11 cellular contexts compared by ENCODE assay signal in genomic region chr4:83261307-83261706, GRCh38. TPM values are rescaled to one million over a fixed set of nuclear protein-coding genes. Genes with fewer than 3 reads are reported as not detected.
DNase-seq lines count a peak whose midpoint lies in the region; ATAC-seq and TF ChIP-seq lines count a peak whose summit lies in the region.
"Had no signal": no experiment of that assay in that cellular context is flagged by ENCODE, and none has a peak within 500 bp of the region (broad histone marks: within the 10 kb centered on the region; RNA-seq: fewer than 3 reads in every experiment).

No MANE protein-coding gene starts in this region.

- TF ChIP-seq CTCF in neural crest cell (conservative IDR thresholded peaks at IDR 0.05) = no peak
- TF ChIP-seq CTCF in transverse colon (IDR thresholded peaks at IDR 0.05) = peak in 3 of 5 experiments; percentile 9 to 40 (median 15)
- no peak for TF ChIP-seq CTCF in dorsolateral prefrontal cortex (IDR thresholded peaks at IDR 0.05 in 54 of 56, conservative IDR thresholded peaks at IDR 0.05 in 2 of 56; ENCODE audit: low read depth in 1 of 56, partially characterized antibody in 56 of 56)

- in situ Hi-C loops in transverse colon (cut with MboI; ENCODE audit: low pct_ligation_motif_present in 1 of 4, low pct_unique_long_range_greater_than_20kb in 1 of 4, low sequenced_read_pairs in 3 of 4) = loop anchor here in 3 of 4 donors (10.0 to 25.0 kb wide), 4 partner anchors 174 to 799 kb away; partner anchors contain the start of gene THAP9 (in 1 of the 3)

- no peaks in the 10 kb centered on the region for H3K9me3 Mint-ChIP-seq in activated T-helper 1 cell treated with anti-CD3 and anti-CD28 coated beads, Interleukin-12 subunit alpha, Interleukin-12 subunit beta, Interleukin-2, Interleukin-4 antibody, amounts not matched to agents 30 ng/mL and 10 ng/mL and 1 ng/mL, durations not matched to agents 14 hours and 24 hours and 36 hours
- H3K9me3 Mint-ChIP-seq in memory B cell = no peaks in the 10 kb centered on the region
- no peaks in the 10 kb centered on the region for H3K9me3 Mint-ChIP-seq in neural crest cell
- H3K9me3 Mint-ChIP-seq: CD4-positive, CD25-positive, alpha-beta regulatory T cell had no signal

- no peak for TF ChIP-seq POLR2A in transverse colon (IDR thresholded peaks at IDR 0.05)

- no peaks in the 10 kb centered on the region for H3K27me3 Mint-ChIP-seq in activated T-helper 1 cell treated with anti-CD3 and anti-CD28 coated beads, Interleukin-12 subunit alpha, Interleukin-12 subunit beta, Interleukin-2, Interleukin-4 antibody, amounts not matched to agents 30 ng/mL and 10 ng/mL and 1 ng/mL, durations not matched to agents 14 hours and 24 hours and 36 hours (ENCODE audit: insufficient read depth)
- H3K27me3 Mint-ChIP-seq in memory B cell (no peaks in the 10 kb centered on the region), neural crest cell (ENCODE audit: low read depth) (no peaks in the 10 kb centered on the region)
- H3K27me3 Mint-ChIP-seq: CD4-positive, CD25-positive, alpha-beta regulatory T cell had no signal

- H3K36me3 ChIP-seq in transverse colon = no peaks in the 10 kb centered on the region

- H3K4me3 ChIP-seq in transverse colon (no peak overlapping the region), dorsolateral prefrontal cortex (no peak overlapping the region)
- H3K4me3 ChIP-seq: BLaER1 treated with 17β-estradiol and CSF1 and Interleukin-3, amounts not matched to agents 10 nM and 100 nM; GM23248 had no signal

- peak overlapping the region; percentile 73 for H3K27ac Mint-ChIP-seq in activated T-helper 1 cell treated with anti-CD3 and anti-CD28 coated beads, Interleukin-12 subunit alpha, Interleukin-12 subunit beta, Interleukin-2, Interleukin-4 antibody, amounts not matched to agents 30 ng/mL and 10 ng/mL and 1 ng/mL, durations not matched to agents 14 hours and 24 hours and 36 hours
- H3K27ac Mint-ChIP-seq in memory B cell (peak overlapping the region; percentile 18), neural crest cell (ENCODE audit: unreplicated experiment) (peak overlapping the region; percentile 87)
- H3K27ac Mint-ChIP-seq: CD4-positive, CD25-positive, alpha-beta regulatory T cell had no signal

- peaks cover 31% of the 10 kb centered on the region for H3K36me3 Mint-ChIP-seq in activated T-helper 1 cell treated with anti-CD3 and anti-CD28 coated beads, Interleukin-12 subunit alpha, Interleukin-12 subunit beta, Interleukin-2, Interleukin-4 antibody, amounts not matched to agents 30 ng/mL and 10 ng/mL and 1 ng/mL, durations not matched to agents 14 hours and 24 hours and 36 hours (ENCODE audit: low read depth)
- peaks cover 15% of the 10 kb centered on the region for H3K36me3 Mint-ChIP-seq in memory B cell
- H3K36me3 Mint-ChIP-seq in neural crest cell (ENCODE audit: low read depth) = no peaks in the 10 kb centered on the region

- no peak for DNase-seq in activated T-helper 1 cell treated with anti-CD3 and anti-CD28 coated beads, Interleukin-12 subunit alpha, Interleukin-12 subunit beta, Interleukin-2, Interleukin-4 antibody, amounts not matched to agents 30 ng/mL and 10 ng/mL and 1 ng/mL, durations not matched to agents 14 hours and 24 hours and 36 hours (ENCODE audit: low spot score)
- no peak for DNase-seq in memory B cell (ENCODE audit: low spot score in 2 of 2)
- DNase-seq in neural crest cell (ENCODE audit: low read depth, low spot score) = no peak
- peak; percentile 82 for DNase-seq in transverse colon
- no peak for DNase-seq in stimulated activated CD8-positive, alpha-beta memory T cell treated with anti-CD3 and anti-CD28 coated beads, Interleukin-4, amount 100 ng/mL, for 48 hours
- DNase-seq in dorsolateral prefrontal cortex = no peak
- no peak for DNase-seq in HuH-7.5 (ENCODE audit: low spot score)
- DNase-seq: ACHN; CD4-positive, CD25-positive, alpha-beta regulatory T cell; GM23248 had no signal

- H3K27me3 ChIP-seq in transverse colon = no peaks in the 10 kb centered on the region
- no peaks in the 10 kb centered on the region for H3K27me3 ChIP-seq in dorsolateral prefrontal cortex
- H3K27me3 ChIP-seq: BLaER1 treated with 17β-estradiol and CSF1 and Interleukin-3, amounts not matched to agents 10 nM and 100 nM had no signal

- ATAC-seq in memory B cell (ENCODE audit: low read depth) = no peak

- intact Hi-C loops in activated T-helper 1 cell treated with anti-CD3 and anti-CD28 coated beads, Interleukin-12 subunit alpha, Interleukin-12 subunit beta, Interleukin-2, Interleukin-4 antibody, amounts not matched to agents 30 ng/mL and 10 ng/mL and 1 ng/mL, durations not matched to agents 14 hours and 24 hours and 36 hours (cut with micrococcal nuclease) = loop anchor here (2.0 kb wide), 1 partner anchor 19 kb away; no protein-coding TSS in a partner anchor
- intact Hi-C loops in transverse colon (cut with DNase I; ENCODE audit: low total_unique reads) (loop anchor here (10.0 kb wide), 1 partner anchor 187 kb away; no protein-coding TSS in a partner anchor), dorsolateral prefrontal cortex (cut with DNase I) (loop anchor here in 1 of 2 donors (2.0 kb wide), 1 partner anchor 799 kb away; no protein-coding TSS in a partner anchor)

- no peak for TF ChIP-seq EP300 in transverse colon (IDR thresholded peaks at IDR 0.05; ENCODE audit: low read depth)

- H3K4me1 ChIP-seq in transverse colon = peaks cover 10 to 34% (median 30%) of the 10 kb centered on the region in 4 donors

- no peak overlapping the region for H3K4me3 Mint-ChIP-seq in activated T-helper 1 cell treated with anti-CD3 and anti-CD28 coated beads, Interleukin-12 subunit alpha, Interleukin-12 subunit beta, Interleukin-2, Interleukin-4 antibody, amounts not matched to agents 30 ng/mL and 10 ng/mL and 1 ng/mL, durations not matched to agents 14 hours and 24 hours and 36 hours
- H3K4me3 Mint-ChIP-seq in memory B cell = no peak overlapping the region
- H3K4me3 Mint-ChIP-seq in neural crest cell = no peak overlapping the region
- H3K4me3 Mint-ChIP-seq: CD4-positive, CD25-positive, alpha-beta regulatory T cell had no signal

- peak overlapping the region; percentile 68 to 83 (median 74) for H3K27ac ChIP-seq in transverse colon
- no peak overlapping the region for H3K27ac ChIP-seq in dorsolateral prefrontal cortex
- H3K27ac ChIP-seq: BLaER1 treated with 17β-estradiol and CSF1 and Interleukin-3, amounts not matched to agents 10 nM and 100 nM; GM23248 had no signal

- H3K4me1 Mint-ChIP-seq in activated T-helper 1 cell treated with anti-CD3 and anti-CD28 coated beads, Interleukin-12 subunit alpha, Interleukin-12 subunit beta, Interleukin-2, Interleukin-4 antibody, amounts not matched to agents 30 ng/mL and 10 ng/mL and 1 ng/mL, durations not matched to agents 14 hours and 24 hours and 36 hours (ENCODE audit: low read depth) = no peaks in the 10 kb centered on the region
- H3K4me1 Mint-ChIP-seq in memory B cell (peaks cover 24% of the 10 kb centered on the region), neural crest cell (peaks cover 14% of the 10 kb centered on the region)

- no peaks in the 10 kb centered on the region for H3K9me3 ChIP-seq in transverse colon
- H3K9me3 ChIP-seq: BLaER1 treated with 17β-estradiol and CSF1 and Interleukin-3, amounts not matched to agents 10 nM and 100 nM had no signal

- 61 to 80% methylated on average over 1 to 5 of the region's 5 CpGs for WGBS in transverse colon (ENCODE audit: low coverage in 1 of 2), 2 donors

RNA-seq across cellular contexts. Expression of gene COQ2, which starts 23.3 kb away (rescaled TPM):
- 22.5 and 22.6 TPM in 2 replicates for total RNA-seq in activated T-helper 1 cell treated with anti-CD3 and anti-CD28 coated beads, Interleukin-12 subunit alpha, Interleukin-12 subunit beta, Interleukin-2, Interleukin-4 antibody, amounts not matched to agents 30 ng/mL and 10 ng/mL and 1 ng/mL, durations not matched to agents 14 hours and 24 hours and 36 hours
- total RNA-seq in neural crest cell (19.7 and 21.9 TPM in 2 replicates), transverse colon (10 to 100 TPM in 3 of 4 donors, under 1 TPM in 1; 0.75 to 14.4 (median 12.2) TPM), dorsolateral prefrontal cortex (10 to 100 TPM in 1 of 120 experiments, 1 to 10 TPM in 119; 3.6 to 10.1 (median 6.2) TPM)

Comparison
In these comparisons a context has a peak if more than half of its experiments do, and no peak if none do; other contexts are left out.
1. H3K27ac Mint-ChIP-seq: peak in every context shown above with its lines; median percentile 87 in neural crest cell; 73 in activated T-helper 1 cell treated with anti-CD3 and anti-CD28 coated beads, Interleukin-12 subunit alpha, Interleukin-12 subunit beta, Interleukin-2, Interleukin-4 antibody, amounts not matched to agents 30 ng/mL and 10 ng/mL and 1 ng/mL, durations not matched to agents 14 hours and 24 hours and 36 hours; 18 in memory B cell.
2. CTCF ChIP-seq: peak in transverse colon (3 of 5); none in neural crest cell (single experiment) and dorsolateral prefrontal cortex (0 of 56).
3. H3K27ac ChIP-seq: peak in transverse colon (4 of 4); none in dorsolateral prefrontal cortex (0 of 59).